Comparison of ENCODE assay signal across 13 cellular contexts in genomic region chr11:111913997-111914396, GRCh38. TPM values are rescaled to one million over a fixed set of nuclear protein-coding genes. Genes with fewer than 3 reads are reported as not detected.
DNase-seq lines count a peak whose midpoint lies in the region; ATAC-seq and TF ChIP-seq lines count a peak whose summit lies in the region.
"Had no signal": no experiment of that assay in that cellular context is flagged by ENCODE, and none has a peak within 500 bp of the region (broad histone marks: within the 10 kb centered on the region; RNA-seq: fewer than 3 reads in every experiment).

No MANE protein-coding gene starts in this region.

- peaks cover 5 to 15% of the 10 kb centered on the region in 2 donors for H3K36me3 ChIP-seq in ascending aorta
- H3K36me3 ChIP-seq in psoas muscle (ENCODE audit: insufficient read depth in 1 of 2, low read depth in 1 of 2) = peaks cover 0 to 18% of the 10 kb centered on the region in 2 donors

- 5 to 16% (median 15%) methylated on average over 4 of the region's 4 CpGs for WGBS in psoas muscle, 3 donors

- H3K9me3 Mint-ChIP-seq in activated naive CD4-positive, alpha-beta T cell treated with anti-CD3 and anti-CD28 coated beads, Interleukin-2, amount 50 U/mL, for 72 hours = no peaks in the 10 kb centered on the region
- H3K9me3 Mint-ChIP-seq: T-helper 1 cell treated with Interleukin-12 subunit alpha and Interleukin-12 subunit beta and Interleukin-4 antibody, amounts not matched to agents 30 μg/mL and 1 μg/mL, for 36 hours had no signal

- H3K27me3 ChIP-seq in ascending aorta (no peaks in the 10 kb centered on the region), psoas muscle (ENCODE audit: insufficient read depth in 3 of 3, low read length in 2 of 3) (no peaks in the 10 kb centered on the region)

- TF ChIP-seq CTCF in ascending aorta (IDR thresholded peaks at IDR 0.05) = no peak
- TF ChIP-seq CTCF in psoas muscle (IDR thresholded peaks at IDR 0.05) = no peak

- no peak overlapping the region for H3K27ac Mint-ChIP-seq in activated naive CD4-positive, alpha-beta T cell treated with anti-CD3 and anti-CD28 coated beads, Interleukin-2, amount 50 U/mL, for 72 hours
- H3K27ac Mint-ChIP-seq: activated naive CD8-positive, alpha-beta T cell; T-helper 1 cell treated with Interleukin-12 subunit alpha and Interleukin-12 subunit beta and Interleukin-4 antibody, amounts not matched to agents 30 μg/mL and 1 μg/mL, for 36 hours had no signal

- peak; percentile 10 to 48 for ATAC-seq in left cardiac atrium
- no peak for ATAC-seq in psoas muscle
- ATAC-seq in activated naive CD4-positive, alpha-beta T cell treated with anti-CD3 and anti-CD28 coated beads, Interleukin-2, amount 50 U/mL, for 72 hours = no peak
- no peak for ATAC-seq in GM21390 (IDR thresholded peaks at IDR 0.05; ENCODE audit: unreplicated experiment)
- ATAC-seq in GM18909 (IDR thresholded peaks at IDR 0.05; ENCODE audit: poor library complexity, unreplicated experiment) = no peak
- no peak for ATAC-seq in HG03135 (IDR thresholded peaks at IDR 0.05; ENCODE audit: unreplicated experiment)
- ATAC-seq: K562 had no signal

- H3K36me3 Mint-ChIP-seq in activated naive CD4-positive, alpha-beta T cell treated with anti-CD3 and anti-CD28 coated beads, Interleukin-2, amount 50 U/mL, for 72 hours = no peaks in the 10 kb centered on the region
- H3K36me3 Mint-ChIP-seq: activated naive CD8-positive, alpha-beta T cell had no signal

- DNase-seq in DMS153 (lab: John Stamatoyannopoulos, UW) (peak; percentile 56), ascending aorta (ENCODE audit: low spot score in 2 of 2) (peak in 1 of 2 donors; percentile 85), left cardiac atrium (peak; percentile 75), psoas muscle (peak; percentile 51 to 69)
- no peak for DNase-seq in activated naive CD4-positive, alpha-beta T cell treated with anti-CD3 and anti-CD28 coated beads, Interleukin-2, amount 50 U/mL, for 72 hours (ENCODE audit: low spot score in 2 of 2)
- DNase-seq: trophoblast cell had no signal

- H3K9me3 ChIP-seq in ascending aorta (no peaks in the 10 kb centered on the region), psoas muscle (no peaks in the 10 kb centered on the region)

- peaks cover 0 to 15% of the 10 kb centered on the region in 2 donors for H3K4me1 ChIP-seq in ascending aorta
- peaks cover 36% of the 10 kb centered on the region for H3K4me1 ChIP-seq in psoas muscle

- H3K27ac ChIP-seq in ascending aorta = peak overlapping the region; percentile 98 to 99
- H3K27ac ChIP-seq in psoas muscle = peak overlapping the region; percentile 95

- peak overlapping the region; percentile 66 to 88 for H3K4me3 ChIP-seq in ascending aorta
- peak overlapping the region; percentile 82 for H3K4me3 ChIP-seq in psoas muscle
- H3K4me3 ChIP-seq: K562 had no signal

- intact Hi-C loops in ascending aorta (cut with DNase I) = loop anchor here (1.0 to 2.0 kb wide), 3 partner anchors 12 to 181 kb away; no protein-coding TSS in a partner anchor
- intact Hi-C loops in left cardiac atrium (cut with DNase I) = no loop called here
- intact Hi-C loops in psoas muscle (cut with DNase I) = loop anchor here (5.0 kb wide), 1 partner anchor 37 kb away; the partner anchor contains the start of genes CFAP68 (in 2 of the 2) and FDXACB1 (in 2 of the 2)

RNA-seq across cellular contexts. Expression of gene HSPB2, which starts 1.5 kb away (rescaled TPM):
- not detected for total RNA-seq in ascending aorta
- 10 to 100 TPM; 37.3 to 49.6 TPM for total RNA-seq in left cardiac atrium
- 10 to 100 TPM; 20.2 to 40.4 (median 27.2) TPM for total RNA-seq in psoas muscle
- polyA plus RNA-seq in psoas muscle = 10 to 100 TPM; 23.6 to 55.5 (median 25.0) TPM
- total RNA-seq in activated naive CD4-positive, alpha-beta T cell treated with anti-CD3 and anti-CD28 coated beads, Interleukin-2, amount 50 U/mL, for 72 hours = not detected
- polyA plus RNA-seq: neural cell had no signal

RNA-seq across cellular contexts. Expression of gene CRYAB, which starts 2.4 kb away (rescaled TPM):
- 288 TPM for total RNA-seq in ascending aorta
- total RNA-seq in left cardiac atrium = 1,000 to 10,000 TPM; 4,044 to 4,265 TPM
- over 10,000 TPM in 2 of 4 donors, 1,000 to 10,000 TPM in 2; 5,216 to 12,187 (median 10,501) TPM for total RNA-seq in psoas muscle
- over 10,000 TPM in 1 of 3 donors, 1,000 to 10,000 TPM in 2; 4,737 to 11,496 (median 9,489) TPM for polyA plus RNA-seq in psoas muscle
- not detected for total RNA-seq in activated naive CD4-positive, alpha-beta T cell treated with anti-CD3 and anti-CD28 coated beads, Interleukin-2, amount 50 U/mL, for 72 hours
- polyA plus RNA-seq: neural cell had no signal

RNA-seq across cellular contexts. Expression of gene C11orf52, which starts 4.7 kb away (rescaled TPM):
- total RNA-seq in ascending aorta (not detected), left cardiac atrium (1 to 10 TPM; 1.6 to 3.3 TPM), psoas muscle (10 to 100 TPM in 1 of 4 donors, 1 to 10 TPM in 3; 6.2 to 12.3 (median 8.3) TPM)
- 10 to 100 TPM in 1 of 3 donors, 1 to 10 TPM in 2; 1.0 to 24.5 (median 4.4) TPM for polyA plus RNA-seq in psoas muscle
- not detected for total RNA-seq in activated naive CD4-positive, alpha-beta T cell treated with anti-CD3 and anti-CD28 coated beads, Interleukin-2, amount 50 U/mL, for 72 hours
- polyA plus RNA-seq: neural cell had no signal

RNA-seq across cellular contexts. Expression of gene DIXDC1, which starts 23.1 kb away (rescaled TPM):
- total RNA-seq in ascending aorta (48.9 TPM), left cardiac atrium (10 to 100 TPM; 19.5 to 28.1 TPM), psoas muscle (10 to 100 TPM in 2 of 4 donors, 1 to 10 TPM in 2; 4.5 to 12.9 (median 9.6) TPM)
- 1 to 10 TPM; 1.4 to 4.9 (median 2.6) TPM for polyA plus RNA-seq in psoas muscle
- 10 to 100 TPM in 1 of 2 donors, 1 to 10 TPM in 1; 5.6 to 30.2 TPM for total RNA-seq in activated naive CD4-positive, alpha-beta T cell treated with anti-CD3 and anti-CD28 coated beads, Interleukin-2, amount 50 U/mL, for 72 hours

RNA-seq across cellular contexts. Expression of gene CFAP68, which starts 34.7 kb away (rescaled TPM):
- total RNA-seq in ascending aorta (not detected), left cardiac atrium (10 to 100 TPM; 17.1 to 22.2 TPM), psoas muscle (10 to 100 TPM in 2 of 4 donors, 1 to 10 TPM in 2; 6.6 to 17.7 (median 11.8) TPM)
- 1 to 10 TPM; 4.4 to 7.6 (median 4.8) TPM for polyA plus RNA-seq in psoas muscle
- total RNA-seq in activated naive CD4-positive, alpha-beta T cell treated with anti-CD3 and anti-CD28 coated beads, Interleukin-2, amount 50 U/mL, for 72 hours = 10 to 100 TPM; 30.8 to 35.7 TPM

Comparison
In these comparisons a context has a peak if more than half of its experiments do, and no peak if none do; other contexts are left out.
1. DNase-seq: peak in DMS153 (single experiment), left cardiac atrium (single experiment) and psoas muscle (2 of 2); none in activated naive CD4-positive, alpha-beta T cell treated with anti-CD3 and anti-CD28 coated beads, Interleukin-2, amount 50 U/mL, for 72 hours (0 of 2).
2. ATAC-seq: peak in left cardiac atrium (2 of 2); none in psoas muscle (0 of 4), activated naive CD4-positive, alpha-beta T cell treated with anti-CD3 and anti-CD28 coated beads, Interleukin-2, amount 50 U/mL, for 72 hours (0 of 2), GM21390 (single experiment), GM18909 (single experiment) and HG03135 (single experiment).
3. RNA of gene HSPB2, which starts 1.5 kb away (total RNA-seq): 37.3 to 49.6 TPM in left cardiac atrium and 20.2 to 40.4 TPM in psoas muscle; not detected in ascending aorta (single experiment) and not detected in activated naive CD4-positive, alpha-beta T cell treated with anti-CD3 and anti-CD28 coated beads, Interleukin-2, amount 50 U/mL, for 72 hours; every median in the first group is over 10 times any median in the second.
4. RNA of gene CRYAB, which starts 2.4 kb away (total RNA-seq): 5,216 to 12,187 TPM in psoas muscle, 4,044 to 4,265 TPM in left cardiac atrium and 288 TPM in ascending aorta (single experiment); not detected in activated naive CD4-positive, alpha-beta T cell treated with anti-CD3 and anti-CD28 coated beads, Interleukin-2, amount 50 U/mL, for 72 hours; every median in the first group is over 100 times any median in the second.
5. intact Hi-C loops: an anchor here in ascending aorta (1.0 to 2.0 kb wide) and psoas muscle (5.0 kb wide); none called in left cardiac atrium.